In genomic region chr15:41969851-41970431, GRCh38 we compare ENCODE assay signal across 8 cellular contexts. TPM values are rescaled to one million over a fixed set of nuclear protein-coding genes. Genes with fewer than 3 reads are reported as not detected.
DNase-seq lines count a peak whose midpoint lies in the region; ATAC-seq and TF ChIP-seq lines count a peak whose summit lies in the region.

No MANE protein-coding gene starts in this region.

- H3K27ac Mint-ChIP-seq in Calu3 (ENCODE audit: unreplicated experiment) = no peak overlapping the region
- H3K27ac Mint-ChIP-seq in naive thymus-derived CD8-positive, alpha-beta T cell = peak overlapping the region; percentile 33 to 97 (median 96)

- peaks cover 25% of the 10 kb centered on the region for H3K36me3 Mint-ChIP-seq in Calu3 (ENCODE audit: insufficient read depth, unreplicated experiment)
- peaks cover 0 to 2% (median 2%) of the 10 kb centered on the region in 3 donors for H3K36me3 Mint-ChIP-seq in naive thymus-derived CD8-positive, alpha-beta T cell

- 60 to 66% methylated on average over 2 to 3 of the region's 3 CpGs for WGBS in body of pancreas, 2 donors

- no peaks in the 10 kb centered on the region for H3K9me3 Mint-ChIP-seq in Calu3 (ENCODE audit: low read depth, unreplicated experiment)
- no peaks in the 10 kb centered on the region for H3K9me3 Mint-ChIP-seq in naive thymus-derived CD8-positive, alpha-beta T cell

- H3K4me3 Mint-ChIP-seq in Calu3 (ENCODE audit: low read depth, unreplicated experiment) = peak overlapping the region; percentile 68
- peak overlapping the region; percentile 32 to 96 (median 88) for H3K4me3 Mint-ChIP-seq in naive thymus-derived CD8-positive, alpha-beta T cell

- ATAC-seq in body of pancreas (no peak), HG03378 (IDR thresholded peaks at IDR 0.05; ENCODE audit: unreplicated experiment) (no peak)
- peak in 1 of 2 donors; percentile 17 for ATAC-seq in naive thymus-derived CD8-positive, alpha-beta T cell

- H3K4me2 ChIP-seq in Karpas-422 (ENCODE audit: low read depth, low read length, poor library complexity, severe bottlenecking) = peak overlapping the region; percentile 90

- TF ChIP-seq POLR2A in body of pancreas (IDR thresholded peaks at IDR 0.05) = no peak

- H3K27me3 ChIP-seq in Karpas-422 (ENCODE audit: low read length) = no peaks in the 10 kb centered on the region
- H3K27me3 ChIP-seq in body of pancreas = no peaks in the 10 kb centered on the region
- H3K27me3 ChIP-seq in BE2C = peaks cover 3% of the 10 kb centered on the region; the same call in 1 of the 2 replicates

- CTCF ChIA-PET in Calu3 (lab: Charles Lee) = interaction anchor here (1.4 kb wide), 1 partner anchor 65 kb away, joined by 4 read pairs; no protein-coding TSS in a partner anchor

- H2AFZ ChIP-seq in Karpas-422 (ENCODE audit: low read length) = no peak overlapping the region

- H3K9me3 ChIP-seq in Karpas-422 (ENCODE audit: low read length) (no peaks in the 10 kb centered on the region), body of pancreas (no peaks in the 10 kb centered on the region), BE2C (no peaks in the 10 kb centered on the region)

- peak overlapping the region; percentile 80 for H3K9ac ChIP-seq in Karpas-422 (ENCODE audit: low read length)

- no peaks in the 10 kb centered on the region for H3K9me2 ChIP-seq in Karpas-422 (replicated peaks; ENCODE audit: insufficient read depth, low read length)

- peaks cover 3% of the 10 kb centered on the region; the same call in 1 of the 2 replicates for H4K20me1 ChIP-seq in Karpas-422 (ENCODE audit: insufficient read depth, low read depth, low read length)

- BruUV-seq in Calu3 (replicated peaks; lab: Mats Ljungman, UMichigan) = no TSS peak

- DNase-seq in Calu3 (no peak), Karpas-422 (peak; percentile 50), body of pancreas (no peak), NCI-H446 treated with DMSO at 0.1 percent for 48 hours (lab: John Stamatoyannopoulos, UW) (no peak), BE2C (no peak), NCI-H1417 treated with DMSO at 0.1 percent for 48 hours (lab: John Stamatoyannopoulos, UW) (no peak)
- peak in 8 of 10 donors; percentile 12 to 43 (median 28) for DNase-seq in naive thymus-derived CD8-positive, alpha-beta T cell

- H3K27me3 Mint-ChIP-seq in Calu3 (ENCODE audit: unreplicated experiment) = no peaks in the 10 kb centered on the region
- peaks cover 2 to 15% (median 3%) of the 10 kb centered on the region in 5 donors for H3K27me3 Mint-ChIP-seq in naive thymus-derived CD8-positive, alpha-beta T cell

- peaks cover 38% of the 10 kb centered on the region for H3K4me1 Mint-ChIP-seq in Calu3 (ENCODE audit: low read depth, unreplicated experiment)
- H3K4me1 Mint-ChIP-seq in naive thymus-derived CD8-positive, alpha-beta T cell = peaks cover 29 to 65% (median 56%) of the 10 kb centered on the region in 4 donors

- peak overlapping the region; percentile 95 for H3K27ac ChIP-seq in Karpas-422 (ENCODE audit: low read length)
- peak overlapping the region in 3 of 4 donors; percentile 66 to 98 (median 93) for H3K27ac ChIP-seq in body of pancreas

- peaks cover 65% of the 10 kb centered on the region for H3K79me2 ChIP-seq in Karpas-422 (ENCODE audit: low read length)

- POLR2A ChIA-PET in naive thymus-derived CD8-positive, alpha-beta T cell (lab: Charles Lee) = interaction anchor here (1.2 to 1.5 kb wide), 4 partner anchors 9 to 520 kb away, joined by 3 to 12 read pairs (median 3); partner anchors contain the start of gene ZNF106

- no peaks in the 10 kb centered on the region for H3K36me3 ChIP-seq in Karpas-422 (ENCODE audit: insufficient read depth, low read length)
- H3K36me3 ChIP-seq in body of pancreas (replicated peaks in 1 of 2; ENCODE audit: insufficient read depth in 1 of 2, low read depth in 2 of 2) = no peaks in the 10 kb centered on the region
- no peaks in the 10 kb centered on the region for H3K36me3 ChIP-seq in BE2C

- H3K4me3 ChIP-seq in Karpas-422 (ENCODE audit: low read length) (peak overlapping the region; percentile 80), body of pancreas (no peak overlapping the region), BE2C (ENCODE audit: low read depth, low read length) (no peak overlapping the region)

- H3K4me1 ChIP-seq in Karpas-422 (ENCODE audit: low read length) = peaks cover 57% of the 10 kb centered on the region
- peaks cover 49% of the 10 kb centered on the region for H3K4me1 ChIP-seq in body of pancreas
- H3K4me1 ChIP-seq in BE2C = no peaks in the 10 kb centered on the region

- TF ChIP-seq CTCF in Calu3 (IDR thresholded peaks at IDR 0.05; ENCODE audit: unreplicated experiment) = no peak
- no peak for TF ChIP-seq CTCF in body of pancreas (IDR thresholded peaks at IDR 0.05)
- no peak for TF ChIP-seq CTCF in BE2C (IDR thresholded peaks at IDR 0.05; ENCODE audit: low read depth, low read length)

- intact Hi-C loops in Calu3 (cut with micrococcal nuclease; ENCODE audit: unreplicated experiment) (loop anchor here (5.0 kb wide), 1 partner anchor 43 kb away; no protein-coding TSS in a partner anchor), body of pancreas (cut with DNase I) (loop anchor here (10.0 kb wide), 1 partner anchor 45 kb away; no protein-coding TSS in a partner anchor)

RNA-seq across cellular contexts. Expression of gene EHD4, which starts 2.4 kb away (rescaled TPM):
- total RNA-seq in Calu3 (2022) = 20.2 and 20.7 TPM in 2 replicates
- total RNA-seq in Karpas-422 (2014; rRNA removed; shearing (Covaris generic); ENCODE audit: low replicate concordance) = 19.9 and 20.4 TPM in 2 replicates
- 10 to 100 TPM; 13.8 to 16.9 TPM for total RNA-seq in body of pancreas
- total RNA-seq in naive thymus-derived CD8-positive, alpha-beta T cell = 10 to 100 TPM in 1 of 2 experiments, 1 to 10 TPM in 1; 9.1 to 10.4 TPM
- 1 to 10 TPM; 5.2 to 7.6 (median 5.9) TPM for polyA plus RNA-seq in naive thymus-derived CD8-positive, alpha-beta T cell
- polyA plus RNA-seq in BE2C (2012; ENCODE audit: insufficient read depth, insufficient read length, low read depth) = 2.4 TPM

RNA-seq across cellular contexts. Expression of gene PLA2G4E, which starts 50.9 kb away (rescaled TPM):
- total RNA-seq in Calu3 (2022) (0.09 TPM in 1 of 2 replicates, not detected in the other), body of pancreas (not detected)
- total RNA-seq in Karpas-422 (2014; rRNA removed; shearing (Covaris generic); ENCODE audit: low replicate concordance) = not detected in 2 replicates
- total RNA-seq in naive thymus-derived CD8-positive, alpha-beta T cell = not detected
- polyA plus RNA-seq in naive thymus-derived CD8-positive, alpha-beta T cell = not detected
- polyA plus RNA-seq in BE2C (2012; ENCODE audit: insufficient read depth, insufficient read length, low read depth) = not detected

Comparison
In these comparisons a context has a peak if more than half of its experiments do, and no peak if none do; other contexts are left out.
1. DNase-seq: peak in Karpas-422 (single experiment) and naive thymus-derived CD8-positive, alpha-beta T cell (8 of 10); none in Calu3 (single experiment), body of pancreas (0 of 4), NCI-H446 treated with DMSO at 0.1 percent for 48 hours (single experiment), BE2C (single experiment) and NCI-H1417 treated with DMSO at 0.1 percent for 48 hours (single experiment).